In genomic region chr19:55579766-55580621, GRCh38 we compare ENCODE assay signal across 8 cellular contexts. TPM values are rescaled to one million over a fixed set of nuclear protein-coding genes. Genes with fewer than 3 reads are reported as not detected.
DNase-seq lines count a peak whose midpoint lies in the region; ATAC-seq and TF ChIP-seq lines count a peak whose summit lies in the region.

No MANE protein-coding gene starts in this region.

- TF ChIP-seq CTCF in mesothelial cell of epicardium (IDR thresholded peaks at IDR 0.05; ENCODE audit: unreplicated experiment), result no peak

- no peak for DNase-seq in activated T-cell treated with anti-CD3 and anti-CD28 coated beads, Interleukin-2, amount 50 U/mL, for 24 hours
- no peak for DNase-seq in activated T-cell treated with anti-CD3 and anti-CD28 coated beads, Interleukin-2, amount 50 U/mL, for 1 hour
- peak; percentile 32 for DNase-seq in OCI-M1 (lab: John Stamatoyannopoulos, UW)
- DNase-seq in effector memory CD8-positive, alpha-beta T cell, result no peak
- no peak for DNase-seq in mesothelial cell of epicardium (ENCODE audit: low spot score in 2 of 2, unreplicated experiment in 2 of 2)

- peak overlapping the region; percentile 93 for H3K27ac Mint-ChIP-seq in activated T-cell treated with anti-CD3 and anti-CD28 coated beads, Interleukin-2, amount 50 U/mL, for 24 hours
- H3K27ac Mint-ChIP-seq in effector memory CD8-positive, alpha-beta T cell, result peak overlapping the region; percentile 81 to 98
- peak overlapping the region; percentile 96 for H3K27ac Mint-ChIP-seq in mesothelial cell of epicardium

- no peaks in the 10 kb centered on the region for H3K27me3 Mint-ChIP-seq in activated T-cell treated with anti-CD3 and anti-CD28 coated beads, Interleukin-2, amount 50 U/mL, for 24 hours
- no peaks in the 10 kb centered on the region for H3K27me3 Mint-ChIP-seq in effector memory CD8-positive, alpha-beta T cell
- no peaks in the 10 kb centered on the region for H3K27me3 Mint-ChIP-seq in mesothelial cell of epicardium (ENCODE audit: low read depth)

- peaks cover 20% of the 10 kb centered on the region for H3K36me3 Mint-ChIP-seq in activated T-cell treated with anti-CD3 and anti-CD28 coated beads, Interleukin-2, amount 50 U/mL, for 24 hours (ENCODE audit: low read depth)
- peaks cover 4% of the 10 kb centered on the region for H3K36me3 Mint-ChIP-seq in effector memory CD8-positive, alpha-beta T cell (ENCODE audit: insufficient read depth)
- peaks cover 22% of the 10 kb centered on the region for H3K36me3 Mint-ChIP-seq in mesothelial cell of epicardium

- peak; percentile 39 for ATAC-seq in effector memory CD8-positive, alpha-beta T cell (replicated peaks)
- no peak for ATAC-seq in HG03439 (IDR thresholded peaks at IDR 0.05; ENCODE audit: unreplicated experiment)
- ATAC-seq in GM19467 (IDR thresholded peaks at IDR 0.05; ENCODE audit: unreplicated experiment), result no peak
- ATAC-seq in HG02852 (IDR thresholded peaks at IDR 0.05; ENCODE audit: unreplicated experiment), result no peak

- H3K4me1 Mint-ChIP-seq in activated T-cell treated with anti-CD3 and anti-CD28 coated beads, Interleukin-2, amount 50 U/mL, for 24 hours (ENCODE audit: low read depth), result peaks cover 18% of the 10 kb centered on the region
- H3K4me1 Mint-ChIP-seq in effector memory CD8-positive, alpha-beta T cell (ENCODE audit: low read depth in 2 of 2), result peaks cover 14 to 17% of the 10 kb centered on the region in 2 donors
- H3K4me1 Mint-ChIP-seq in mesothelial cell of epicardium, result peaks cover 24% of the 10 kb centered on the region

- no peaks in the 10 kb centered on the region for H3K9me3 Mint-ChIP-seq in activated T-cell treated with anti-CD3 and anti-CD28 coated beads, Interleukin-2, amount 50 U/mL, for 24 hours
- peaks cover 0 to 3% of the 10 kb centered on the region in 2 donors for H3K9me3 Mint-ChIP-seq in effector memory CD8-positive, alpha-beta T cell
- H3K9me3 Mint-ChIP-seq in mesothelial cell of epicardium, result no peaks in the 10 kb centered on the region

- H3K4me3 Mint-ChIP-seq in activated T-cell treated with anti-CD3 and anti-CD28 coated beads, Interleukin-2, amount 50 U/mL, for 24 hours, result peak overlapping the region; percentile 81
- H3K4me3 Mint-ChIP-seq in effector memory CD8-positive, alpha-beta T cell, result peak overlapping the region; percentile 72 to 91
- H3K4me3 Mint-ChIP-seq in mesothelial cell of epicardium, result peak overlapping the region; percentile 90

RNA-seq across cellular contexts. Expression of gene ZNF579, which starts 0.7 kb away (rescaled TPM):
- 35.0 to 35.2 TPM (median 35.1 TPM) in 3 replicates for total RNA-seq in mesothelial cell of epicardium

RNA-seq across cellular contexts. Expression of gene FIZ1, which starts 19.3 kb away (rescaled TPM):
- total RNA-seq in mesothelial cell of epicardium, result 31.3 to 31.7 TPM (median 31.6 TPM) in 3 replicates

RNA-seq across cellular contexts. Expression of gene ZNF524, which starts 20.1 kb away (rescaled TPM):
- 5.3 to 7.4 TPM (median 5.7 TPM) in 3 replicates for total RNA-seq in mesothelial cell of epicardium

RNA-seq across cellular contexts. Expression of gene ZNF865, which starts 25.5 kb away (rescaled TPM):
- 18.7 to 21.4 TPM (median 21.2 TPM) in 3 replicates for total RNA-seq in mesothelial cell of epicardium

RNA-seq across cellular contexts. Expression of gene SBK3, which starts 34.7 kb away (rescaled TPM):
- 0.25 TPM in 1 of 3 replicates, not detected in the others for total RNA-seq in mesothelial cell of epicardium
